22 cellular contexts compared by ENCODE assay signal in genomic region chr18:44588466-44588865, GRCh38.
A peak's percentile ranks its signal among the peaks of the same experiment; 100 is the strongest.
DNase-seq lines count a peak whose midpoint lies in the region; ATAC-seq and TF ChIP-seq lines count a peak whose summit lies in the region.
"Had no signal": no experiment of that assay in that cellular context is flagged by ENCODE, and none has a peak within 500 bp of the region (broad histone marks: within the 10 kb centered on the region; RNA-seq: fewer than 3 reads in every experiment).

No MANE protein-coding gene starts in this region.

- no peaks in the 10 kb centered on the region for H4K20me1 ChIP-seq in fibroblast of lung (ENCODE audit: control insufficient read depth, extremely low read depth, insufficient read depth, low read length)
- no peaks in the 10 kb centered on the region for H4K20me1 ChIP-seq in smooth muscle cell (ENCODE audit: low read depth)

- H3F3A ChIP-seq in smooth muscle cell (ENCODE audit: low read depth): peaks cover 37% of the 10 kb centered on the region

- peak overlapping the region; percentile 65 for H2AFZ ChIP-seq in ACC112 (ENCODE audit: low read length, unreplicated experiment)
- no peak overlapping the region for H2AFZ ChIP-seq in fibroblast of lung (ENCODE audit: low read length)
- no peak overlapping the region for H2AFZ ChIP-seq in smooth muscle cell (ENCODE audit: low read depth)
- H2AFZ ChIP-seq: PC-9 had no signal

- TF ChIP-seq CTCF in fibroblast of lung (conservative IDR thresholded peaks at IDR 0.05 in 1 of 2, IDR thresholded peaks at IDR 0.05 in 1 of 2; ENCODE audit: low read depth in 1 of 2, low read length in 2 of 2): no peak
- no peak for TF ChIP-seq CTCF in smooth muscle cell (IDR thresholded peaks at IDR 0.05; ENCODE audit: borderline replicate concordance, insufficient read depth, poor library complexity, severe bottlenecking)
- no peak for TF ChIP-seq CTCF in left lung (IDR thresholded peaks at IDR 0.05)

- whole genome bisulfite sequencing in smooth muscle cell (ENCODE audit: low lambda C conversion rate): 14% methylated on average over 2 of the region's 2 CpGs

- DNase-seq in NCI-H82 (lab: John Stamatoyannopoulos, UW) (peak; percentile 94), fibroblast of lung (ENCODE audit: low read depth in 2 of 2) (peak; percentile 23 to 25), smooth muscle cell (lab: John Stamatoyannopoulos, UW; ENCODE audit: unreplicated experiment) (no peak), left lung (no peak), head of caudate nucleus (no peak)
- DNase-seq in activated CD4-positive, alpha-beta T cell treated with anti-CD3 and anti-CD28 coated beads, Interleukin-2, amount 50 U/mL, for 4 hours: no peak
- DNase-seq: BE2C; Caco-2; CD4-positive, alpha-beta T cell; DMS153; GF-D8; Karpas-422; MM.1S; NCI-H1092 treated with DMSO at 0.1 percent for 48 hours; NCI-H146; NCI-H2029 treated with DMSO at 0.1 percent for 48 hours; NCI-H2171 treated with DMSO at 0.1 percent for 48 hours; NCI-H446 treated with DMSO at 0.1 percent for 48 hours; NCI-H748 treated with DMSO at 0.1 percent for 48 hours; PC-9 had no signal

- H3K4me3 ChIP-seq in ACC112 (ENCODE audit: low read depth, low read length): no peak overlapping the region
- H3K4me3 ChIP-seq in fibroblast of lung (replicated peaks in 1 of 4; ENCODE audit: control extremely low read depth in 1 of 4, insufficient read depth in 1 of 4, low read depth in 3 of 4, low read length in 4 of 4): no peak overlapping the region
- H3K4me3 ChIP-seq in smooth muscle cell: no peak overlapping the region
- H3K4me3 ChIP-seq in left lung: no peak overlapping the region
- H3K4me3 ChIP-seq: HAP-1, PC-9 had no signal

- H3K4me2 ChIP-seq in fibroblast of lung (ENCODE audit: extremely low read depth, insufficient read depth, low read length) (no peak overlapping the region), smooth muscle cell (peak overlapping the region; percentile 75)
- H3K4me2 ChIP-seq: PC-9 had no signal

- intact Hi-C loops in left lung (cut with DNase I) (no loop called here), head of caudate nucleus (cut with DNase I) (no loop called here)

- no peak overlapping the region for H3K9ac ChIP-seq in fibroblast of lung (ENCODE audit: insufficient read depth, low read length)
- H3K9ac ChIP-seq in smooth muscle cell (ENCODE audit: low read depth): no peak overlapping the region

- H3K9me3 ChIP-seq in fibroblast of lung (ENCODE audit: control insufficient read depth, insufficient read depth, low read depth, low read length): no peaks in the 10 kb centered on the region
- no peaks in the 10 kb centered on the region for H3K9me3 ChIP-seq in smooth muscle cell (replicated peaks; ENCODE audit: low read depth)
- H3K9me3 ChIP-seq in left lung: no peaks in the 10 kb centered on the region
- H3K9me3 ChIP-seq: BE2C, Caco-2, HAP-1 had no signal

- H3K36me3 ChIP-seq in ACC112 (ENCODE audit: insufficient read depth, low read length): no peaks in the 10 kb centered on the region
- H3K36me3 ChIP-seq in fibroblast of lung (ENCODE audit: control insufficient read depth, insufficient read depth, low read length): no peaks in the 10 kb centered on the region
- no peaks in the 10 kb centered on the region for H3K36me3 ChIP-seq in smooth muscle cell (ENCODE audit: low read depth)
- H3K36me3 ChIP-seq in left lung: no peaks in the 10 kb centered on the region
- H3K36me3 ChIP-seq: BE2C, HAP-1 had no signal

- no peaks in the 10 kb centered on the region for H3K27me3 ChIP-seq in ACC112 (ENCODE audit: insufficient read depth, low read length)
- H3K27me3 ChIP-seq in fibroblast of lung (ENCODE audit: control insufficient read depth, insufficient read depth, low read length): no peaks in the 10 kb centered on the region
- H3K27me3 ChIP-seq in smooth muscle cell (ENCODE audit: low read depth): no peaks in the 10 kb centered on the region
- no peaks in the 10 kb centered on the region for H3K27me3 ChIP-seq in left lung
- H3K27me3 ChIP-seq: BE2C had no signal

- H3K4me1 ChIP-seq in ACC112 (ENCODE audit: control insufficient read depth, insufficient read depth, low read length, unreplicated experiment) (peaks cover 36% of the 10 kb centered on the region), fibroblast of lung (ENCODE audit: control insufficient read depth, extremely low read depth, insufficient read depth, low read length) (peaks cover 4% of the 10 kb centered on the region), smooth muscle cell (ENCODE audit: low read depth) (peaks cover 17% of the 10 kb centered on the region), left lung (no peaks in the 10 kb centered on the region)
- H3K4me1 ChIP-seq: BE2C, Caco-2, HAP-1 had no signal

- H3K79me2 ChIP-seq in ACC112 (ENCODE audit: control insufficient read depth, insufficient read depth, low read length, unreplicated experiment) (no peaks in the 10 kb centered on the region), fibroblast of lung (ENCODE audit: control insufficient read depth, insufficient read depth, low read length) (no peaks in the 10 kb centered on the region), smooth muscle cell (ENCODE audit: low read depth) (no peaks in the 10 kb centered on the region)

- ATAC-seq in left lung: no peak

- H3K27ac ChIP-seq in ACC112 (ENCODE audit: low read depth, low read length) (no peak overlapping the region), fibroblast of lung (ENCODE audit: insufficient read depth, low read length) (no peak overlapping the region), smooth muscle cell (ENCODE audit: low read depth) (peak overlapping the region; percentile 70), left lung (no peak overlapping the region)
- H3K27ac ChIP-seq: PC-9 had no signal

Comparison
In these comparisons a context has a peak if more than half of its experiments do, and no peak if none do; other contexts are left out.
1. DNase-seq: peak in NCI-H82 (single experiment) and fibroblast of lung (2 of 2); none in smooth muscle cell (single experiment), left lung (0 of 2), head of caudate nucleus (0 of 42) and activated CD4-positive, alpha-beta T cell treated with anti-CD3 and anti-CD28 coated beads, Interleukin-2, amount 50 U/mL, for 4 hours (0 of 2).